9 cellular contexts compared by ENCODE assay signal in genomic region chr1:161115132-161115711, GRCh38. TPM values are rescaled to one million over a fixed set of nuclear protein-coding genes. Genes with fewer than 3 reads are reported as not detected.
DNase-seq lines count a peak whose midpoint lies in the region; ATAC-seq and FAIRE-seq lines count a peak whose summit lies in the region.
"Had no signal": no experiment of that assay in that cellular context is flagged by ENCODE, and none has a peak within 500 bp of the region (broad histone marks: within the 10 kb centered on the region; RNA-seq: fewer than 3 reads in every experiment).

No MANE protein-coding gene starts in this region.

- H3K27ac Mint-ChIP-seq in central memory CD8-positive, alpha-beta T cell (ENCODE audit: low read depth): no peak overlapping the region

- peaks cover 21% of the 10 kb centered on the region for H3K36me3 Mint-ChIP-seq in central memory CD8-positive, alpha-beta T cell (ENCODE audit: insufficient read depth)

- H3K4me1 Mint-ChIP-seq in central memory CD8-positive, alpha-beta T cell: peaks cover 65% of the 10 kb centered on the region

- DNase-seq in activated CD4-positive, alpha-beta T cell treated with anti-CD3 and anti-CD28 coated beads for 48 hours: peak; percentile 73
- DNase-seq in activated CD4-positive, alpha-beta T cell treated with anti-CD3 and anti-CD28 coated beads for 1 hour: no peak
- peak; percentile 94 for DNase-seq in RPMI7951 (ENCODE audit: low read depth)
- no peak for DNase-seq in central memory CD8-positive, alpha-beta T cell (ENCODE audit: low spot score in 2 of 2)
- DNase-seq in stimulated activated CD4-positive, alpha-beta T cell treated with anti-CD3 and anti-CD28 coated beads, Interleukin-4, amount 100 ng/mL, for 24 hours: peak; percentile 46
- no peak for DNase-seq in GM19239 (ENCODE audit: insufficient read length, low spot score)
- DNase-seq: NCI-H1048 had no signal

- H3K4me3 Mint-ChIP-seq in central memory CD8-positive, alpha-beta T cell: peak overlapping the region; percentile 97

- ATAC-seq in central memory CD8-positive, alpha-beta T cell (replicated peaks; ENCODE audit: extremely low read depth, poor library complexity, severe bottlenecking): no peak
- ATAC-seq in HG02678 (IDR thresholded peaks at IDR 0.05; ENCODE audit: unreplicated experiment) (no peak), GM21515 (IDR thresholded peaks at IDR 0.05; ENCODE audit: unreplicated experiment) (no peak)

- H3K9me3 Mint-ChIP-seq in central memory CD8-positive, alpha-beta T cell: no peaks in the 10 kb centered on the region

- H3K27me3 Mint-ChIP-seq in central memory CD8-positive, alpha-beta T cell: no peaks in the 10 kb centered on the region

- FAIRE-seq in GM19239 (lab: Jason Lieb, UNC): no peak

RNA-seq across cellular contexts. Expression of gene PFDN2, which starts 2.6 kb away (rescaled TPM):
- 82.0 and 94.4 TPM in 2 replicates for total RNA-seq in RPMI7951 (2014; rRNA removed; shearing (Covaris generic))

RNA-seq across cellular contexts. Expression of gene NIT1, which starts 2.7 kb away (rescaled TPM):
- 27.0 and 27.9 TPM in 2 replicates for total RNA-seq in RPMI7951 (2014; rRNA removed; shearing (Covaris generic))

RNA-seq across cellular contexts. Expression of gene KLHDC9, which starts 17.1 kb away (rescaled TPM):
- not detected in 2 replicates for total RNA-seq in RPMI7951 (2014; rRNA removed; shearing (Covaris generic))

RNA-seq across cellular contexts. Expression of gene DEDD, which starts 17.2 kb away (rescaled TPM):
- total RNA-seq in RPMI7951 (2014; rRNA removed; shearing (Covaris generic)): 20.1 and 23.1 TPM in 2 replicates

RNA-seq across cellular contexts. Expression of gene NECTIN4, which starts 25.9 kb away (rescaled TPM):
- total RNA-seq in RPMI7951 (2014; rRNA removed; shearing (Covaris generic)): 0.20 TPM in 1 of 2 replicates, not detected in the other

Comparison
In these comparisons a context has a peak if more than half of its experiments do, and no peak if none do; other contexts are left out.
1. DNase-seq: peak in activated CD4-positive, alpha-beta T cell treated with anti-CD3 and anti-CD28 coated beads for 48 hours (single experiment), RPMI7951 (single experiment) and stimulated activated CD4-positive, alpha-beta T cell treated with anti-CD3 and anti-CD28 coated beads, Interleukin-4, amount 100 ng/mL, for 24 hours (single experiment); none in activated CD4-positive, alpha-beta T cell treated with anti-CD3 and anti-CD28 coated beads for 1 hour (single experiment), central memory CD8-positive, alpha-beta T cell (0 of 2) and GM19239 (single experiment).